Comparison of ENCODE assay signal across 35 cellular contexts in genomic region chr10:8179081-8179480, GRCh38.
"Had no signal": no experiment of that assay in that cellular context is flagged by ENCODE, and none has a peak within 500 bp of the region (broad histone marks: within the 10 kb centered on the region; RNA-seq: fewer than 3 reads in every experiment).

No MANE protein-coding gene starts in this region.

- DNase-seq: Karpas-422, Kasumi-1, MG63, MM.1S, MV-4-11, NCI-H1048, NCI-H1092, NCI-H1092 treated with DMSO at 0.1 percent for 48 hours, NCI-H1105, NCI-H1105 treated with DMSO at 0.1 percent for 48 hours, NCI-H1417, NCI-H1417 treated with DMSO at 0.1 percent for 48 hours, NCI-H1436, NCI-H1436 treated with DMSO at 0.1 percent for 48 hours, NCI-H146, NCI-H1694, NCI-H1694 treated with DMSO at 0.1 percent for 48 hours, NCI-H187, NCI-H187 treated with DMSO at 0.1 percent for 48 hours, NCI-H1930, NCI-H2029, NCI-H2029 treated with DMSO at 0.1 percent for 48 hours, NCI-H2081, NCI-H2081 treated with DMSO at 0.1 percent for 48 hours, NCI-H2107, NCI-H2171, NCI-H2171 treated with DMSO at 0.1 percent for 48 hours, NCI-H2227 treated with DMSO at 0.1 percent for 48 hours, NCI-H226, NCI-H345, NCI-H446, NCI-H446 treated with DMSO at 0.1 percent for 48 hours, NCI-H510A, NCI-H510A treated with DMSO at 0.1 percent for 48 hours had no signal

- H3K4me3 ChIP-seq: MG63 had no signal

- H3K36me3 ChIP-seq: MG63 had no signal

- H3K27ac ChIP-seq: KMS-11 had no signal

- H3K9me3 ChIP-seq: MG63 had no signal

- H3K27me3 ChIP-seq: MG63 had no signal
